In the genomic region with DNA sequence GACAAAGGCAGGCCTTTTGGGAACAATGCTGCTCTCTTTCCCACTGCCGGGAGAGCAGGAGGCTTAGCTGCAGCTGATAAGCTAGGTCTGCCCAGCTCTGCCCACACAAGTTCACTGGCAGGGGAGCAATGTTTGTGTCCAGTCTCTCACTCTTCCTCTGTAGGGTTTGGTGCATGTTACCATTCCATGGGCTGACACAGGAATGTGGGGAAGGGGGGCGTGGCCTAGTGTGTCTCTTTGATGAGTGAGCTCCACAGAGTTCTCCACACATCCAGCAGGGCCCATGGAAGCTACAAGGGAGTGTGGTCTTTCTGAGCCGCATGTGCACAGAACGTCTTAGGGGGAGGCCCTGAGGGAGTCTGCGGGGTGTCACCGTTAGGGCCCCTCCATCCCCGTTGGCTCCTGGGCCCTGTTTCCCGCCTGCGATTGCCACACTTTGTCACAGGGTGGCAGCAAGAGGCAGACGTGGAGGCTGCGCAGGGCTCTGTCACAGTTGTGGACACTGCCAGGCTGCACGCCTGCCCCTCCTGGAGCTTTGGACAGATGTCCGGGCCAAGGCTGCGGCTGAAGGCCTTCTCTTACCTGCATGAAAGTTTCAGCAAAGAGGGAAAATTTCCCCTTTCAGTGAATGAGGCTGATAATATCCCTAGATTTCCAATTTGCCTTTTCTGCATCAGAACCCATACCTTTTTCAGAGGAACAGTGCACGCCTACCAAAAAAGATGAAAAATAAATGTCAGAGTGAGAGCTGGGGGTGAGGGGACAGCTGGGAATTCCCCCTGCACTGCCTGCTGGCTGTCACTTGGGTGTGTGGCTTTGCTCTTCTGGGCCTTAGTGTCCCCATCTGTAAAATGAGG, we compare ENCODE assay signal across 1 cellular context.
TF ChIP-seq lines count a peak whose summit lies in the region.

No MANE protein-coding gene starts in this region.

TF ChIP-seq in GM23338, 12 proteins besides CTCF, POLR2A, EP300 and RAD21 (continued from another document):
- TF ChIP-seq, protein P1, sequence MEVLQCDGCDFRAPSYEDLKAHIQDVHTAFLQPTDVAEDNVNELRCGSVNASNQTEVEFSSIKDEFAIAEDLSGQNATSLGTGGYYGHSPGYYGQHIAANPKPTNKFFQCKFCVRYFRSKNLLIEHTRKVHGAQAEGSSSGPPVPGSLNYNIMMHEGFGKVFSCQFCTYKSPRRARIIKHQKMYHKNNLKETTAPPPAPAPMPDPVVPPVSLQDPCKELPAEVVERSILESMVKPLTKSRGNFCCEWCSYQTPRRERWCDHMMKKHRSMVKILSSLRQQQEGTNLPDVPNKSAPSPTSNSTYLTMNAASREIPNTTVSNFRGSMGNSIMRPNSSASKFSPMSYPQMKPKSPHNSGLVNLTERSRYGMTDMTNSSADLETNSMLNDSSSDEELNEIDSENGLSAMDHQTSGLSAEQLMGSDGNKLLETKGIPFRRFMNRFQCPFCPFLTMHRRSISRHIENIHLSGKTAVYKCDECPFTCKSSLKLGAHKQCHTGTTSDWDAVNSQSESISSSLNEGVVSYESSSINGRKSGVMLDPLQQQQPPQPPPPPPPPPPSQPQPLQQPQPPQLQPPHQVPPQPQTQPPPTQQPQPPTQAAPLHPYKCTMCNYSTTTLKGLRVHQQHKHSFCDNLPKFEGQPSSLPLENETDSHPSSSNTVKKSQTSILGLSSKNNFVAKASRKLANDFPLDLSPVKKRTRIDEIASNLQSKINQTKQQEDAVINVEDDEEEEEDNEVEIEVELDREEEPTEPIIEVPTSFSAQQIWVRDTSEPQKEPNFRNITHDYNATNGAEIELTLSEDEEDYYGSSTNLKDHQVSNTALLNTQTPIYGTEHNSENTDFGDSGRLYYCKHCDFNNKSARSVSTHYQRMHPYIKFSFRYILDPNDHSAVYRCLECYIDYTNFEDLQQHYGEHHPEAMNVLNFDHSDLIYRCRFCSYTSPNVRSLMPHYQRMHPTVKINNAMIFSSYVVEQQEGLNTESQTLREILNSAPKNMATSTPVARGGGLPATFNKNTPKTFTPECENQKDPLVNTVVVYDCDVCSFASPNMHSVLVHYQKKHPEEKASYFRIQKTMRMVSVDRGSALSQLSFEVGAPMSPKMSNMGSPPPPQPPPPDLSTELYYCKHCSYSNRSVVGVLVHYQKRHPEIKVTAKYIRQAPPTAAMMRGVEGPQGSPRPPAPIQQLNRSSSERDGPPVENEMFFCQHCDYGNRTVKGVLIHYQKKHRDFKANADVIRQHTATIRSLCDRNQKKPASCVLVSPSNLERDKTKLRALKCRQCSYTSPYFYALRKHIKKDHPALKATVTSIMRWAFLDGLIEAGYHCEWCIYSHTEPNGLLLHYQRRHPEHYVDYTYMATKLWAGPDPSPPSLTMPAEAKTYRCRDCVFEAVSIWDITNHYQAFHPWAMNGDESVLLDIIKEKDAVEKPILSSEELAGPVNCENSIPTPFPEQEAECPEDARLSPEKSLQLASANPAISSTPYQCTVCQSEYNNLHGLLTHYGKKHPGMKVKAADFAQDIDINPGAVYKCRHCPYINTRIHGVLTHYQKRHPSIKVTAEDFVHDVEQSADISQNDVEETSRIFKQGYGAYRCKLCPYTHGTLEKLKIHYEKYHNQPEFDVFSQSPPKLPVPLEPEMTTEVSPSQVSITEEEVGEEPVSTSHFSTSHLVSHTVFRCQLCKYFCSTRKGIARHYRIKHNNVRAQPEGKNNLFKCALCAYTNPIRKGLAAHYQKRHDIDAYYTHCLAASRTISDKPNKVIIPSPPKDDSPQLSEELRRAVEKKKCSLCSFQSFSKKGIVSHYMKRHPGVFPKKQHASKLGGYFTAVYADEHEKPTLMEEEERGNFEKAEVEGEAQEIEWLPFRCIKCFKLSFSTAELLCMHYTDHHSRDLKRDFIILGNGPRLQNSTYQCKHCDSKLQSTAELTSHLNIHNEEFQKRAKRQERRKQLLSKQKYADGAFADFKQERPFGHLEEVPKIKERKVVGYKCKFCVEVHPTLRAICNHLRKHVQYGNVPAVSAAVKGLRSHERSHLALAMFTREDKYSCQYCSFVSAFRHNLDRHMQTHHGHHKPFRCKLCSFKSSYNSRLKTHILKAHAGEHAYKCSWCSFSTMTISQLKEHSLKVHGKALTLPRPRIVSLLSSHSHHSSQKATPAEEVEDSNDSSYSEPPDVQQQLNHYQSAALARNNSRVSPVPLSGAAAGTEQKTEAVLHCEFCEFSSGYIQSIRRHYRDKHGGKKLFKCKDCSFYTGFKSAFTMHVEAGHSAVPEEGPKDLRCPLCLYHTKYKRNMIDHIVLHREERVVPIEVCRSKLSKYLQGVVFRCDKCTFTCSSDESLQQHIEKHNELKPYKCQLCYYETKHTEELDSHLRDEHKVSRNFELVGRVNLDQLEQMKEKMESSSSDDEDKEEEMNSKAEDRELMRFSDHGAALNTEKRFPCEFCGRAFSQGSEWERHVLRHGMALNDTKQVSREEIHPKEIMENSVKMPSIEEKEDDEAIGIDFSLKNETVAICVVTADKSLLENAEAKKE (CRISPR knock-in tag; IDR thresholded peaks at IDR 0.05) = no peak
- no peak for TF ChIP-seq STAT1 (IDR thresholded peaks at IDR 0.05; ENCODE audit: unreplicated experiment)
- no peak for TF ChIP-seq ZNF114 (CRISPR knock-in tag; IDR thresholded peaks at IDR 0.05)
TF ChIP-seq in GM23338: peak in this region for 0.
